ENCODE assay signal across 28 cellular contexts in the genomic region with DNA sequence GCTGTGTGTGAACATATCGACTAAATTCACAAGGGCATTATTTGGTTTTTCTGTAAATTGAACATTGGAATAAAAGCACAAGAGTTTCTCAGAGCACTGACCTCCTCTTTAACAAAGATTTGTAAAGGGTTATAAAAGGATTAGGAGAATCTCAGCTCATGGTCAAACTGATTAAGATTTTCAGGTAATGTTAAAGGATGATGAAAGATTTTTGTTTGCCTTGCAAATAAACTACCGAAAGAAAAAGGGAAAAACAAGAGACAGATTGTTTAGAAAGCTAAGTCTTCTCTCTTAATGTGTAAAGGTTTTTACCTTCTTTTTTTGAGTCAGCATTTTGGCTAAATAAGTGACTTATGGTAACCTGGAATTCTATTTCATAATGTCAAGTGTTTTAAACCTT.
"Had no signal": no experiment of that assay in that cellular context is flagged by ENCODE, and none has a peak within 500 bp of the region (broad histone marks: within the 10 kb centered on the region; RNA-seq: fewer than 3 reads in every experiment).

No MANE protein-coding gene starts in this region.

- H3K36me3 ChIP-seq: colonic mucosa, esophagus squamous epithelium, gastrocnemius medialis, heart right ventricle, left ventricle myocardium inferior, lower lobe of right lung had no signal

- FAIRE-seq: endometrium, kidney had no signal

- H3K4me3 ChIP-seq: colonic mucosa, esophagus squamous epithelium, gastrocnemius medialis, heart right ventricle, left ventricle myocardium inferior, lower lobe of right lung had no signal

- DNase-seq: colonic mucosa; cortex of kidney; effector CD8-positive, alpha-beta T cell; effector memory CD8-positive, alpha-beta T cell; endodermal cell; erythroblast; esophagus squamous epithelium; foreskin fibroblast; foreskin melanocyte; gastrocnemius medialis; glutamatergic neuron; head of caudate nucleus; heart right ventricle; hypothalamus; immature natural killer cell; islet precursor cell; kidney; kidney glomerular epithelial cell; left colon; left ventricle myocardium inferior; lower lobe of right lung; mesendoderm; midbrain; naive thymus-derived CD4-positive, alpha-beta T cell had no signal

- H3K4me1 ChIP-seq: colonic mucosa, esophagus squamous epithelium, gastrocnemius medialis had no signal

- ATAC-seq: effector memory CD8-positive, alpha-beta T cell; esophagus mucosa; gastrocnemius medialis; heart right ventricle; left colon; left lobe of liver; lower lobe of right lung; naive thymus-derived CD4-positive, alpha-beta T cell had no signal

- H3K27ac ChIP-seq: colonic mucosa, epithelial cell of prostate, esophagus squamous epithelium, gastrocnemius medialis, heart right ventricle, left ventricle myocardium inferior, lower lobe of right lung had no signal

- H3K9me3 ChIP-seq: colonic mucosa, gastrocnemius medialis, lower lobe of right lung had no signal

- H3K27me3 ChIP-seq: colonic mucosa, gastrocnemius medialis, heart right ventricle had no signal
